In genomic region chr11:3934658-3935057, GRCh38 we compare ENCODE assay signal across 1 cellular context.
TF ChIP-seq lines count a peak whose summit lies in the region.

No MANE protein-coding gene starts in this region.

TF ChIP-seq in WTC11, 78 proteins besides CTCF, POLR2A, EP300 and RAD21 (continued from another document):
- no peak for TF ChIP-seq STAT6 (CRISPR knock-in tag; conservative IDR thresholded peaks at IDR 0.05; ENCODE audit: low read depth)
- no peak for TF ChIP-seq NFATC4 (CRISPR knock-in tag; IDR thresholded peaks at IDR 0.05)
- TF ChIP-seq IRF1 (CRISPR knock-in tag; IDR thresholded peaks at IDR 0.05) = no peak
- TF ChIP-seq PREB (CRISPR knock-in tag; IDR thresholded peaks at IDR 0.05; ENCODE audit: borderline replicate concordance) = no peak
